Comparison of ENCODE assay signal across 8 cellular contexts in the genomic region with DNA sequence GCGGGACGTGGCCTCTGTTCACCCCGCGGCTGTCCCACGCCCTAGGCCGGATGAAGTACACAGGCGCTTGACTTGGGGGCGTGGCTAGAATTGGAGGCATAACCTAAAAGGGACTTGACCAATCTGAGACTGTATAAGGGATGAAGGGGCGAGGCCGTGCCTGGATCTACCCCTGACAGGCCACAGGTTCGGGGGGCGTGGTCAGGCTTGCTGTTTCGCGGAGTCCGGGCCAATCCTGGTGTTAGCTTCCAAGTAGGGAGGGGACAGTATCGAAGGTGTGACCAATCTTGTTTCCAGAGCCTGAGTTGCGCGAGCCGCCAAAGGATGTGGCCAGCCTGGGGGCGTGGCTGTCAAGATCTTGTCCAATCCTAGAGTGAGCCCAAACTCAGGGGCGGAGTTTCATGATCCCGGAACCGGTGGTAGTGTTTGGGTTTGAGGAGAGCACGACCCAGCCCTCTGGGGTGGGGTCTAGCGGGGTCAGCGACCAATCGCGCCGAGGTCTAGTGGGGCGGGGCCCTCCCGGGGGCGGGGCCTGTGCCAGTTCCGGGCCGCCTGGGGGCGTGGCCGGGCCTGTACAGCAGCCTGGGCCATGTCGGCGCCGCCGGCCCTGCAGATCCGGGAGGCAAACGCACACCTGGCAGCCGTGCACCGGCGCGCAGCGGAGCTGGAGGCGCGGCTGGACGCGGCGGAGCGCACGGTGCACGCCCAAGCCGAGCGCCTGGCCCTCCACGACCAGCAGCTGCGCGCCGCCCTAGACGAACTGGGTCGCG.
DNase-seq lines count a peak whose midpoint lies in the region; ATAC-seq lines count a peak whose summit lies in the region.

A gene with protein sequence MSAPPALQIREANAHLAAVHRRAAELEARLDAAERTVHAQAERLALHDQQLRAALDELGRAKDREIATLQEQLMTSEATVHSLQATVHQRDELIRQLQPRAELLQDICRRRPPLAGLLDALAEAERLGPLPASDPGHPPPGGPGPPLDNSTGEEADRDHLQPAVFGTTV (plus strand): TSS at position 571 of the 770 bp plus-strand sequence. CDS start 19 bp downstream, at position 590.

- ATAC-seq in GM19043 (IDR thresholded peaks at IDR 0.05; ENCODE audit: low read depth, unreplicated experiment) (peak; percentile 77), HG03354 (IDR thresholded peaks at IDR 0.05; ENCODE audit: poor library complexity, severe bottlenecking, unreplicated experiment) (peak; percentile 80)
- ATAC-seq in activated CD4-positive, CD25-positive, alpha-beta regulatory T cell treated with anti-CD3 and anti-CD28 coated beads, Interleukin-2, amount 50 U/mL, for 24 hours, result peak; percentile 82 to 86

- DNase-seq in AG20443 (ENCODE audit: low spot score) (peak; percentile 99), NCI-H446 (lab: John Stamatoyannopoulos, UW) (peak; percentile 100), cerebellar nuclear complex (lab: John Stamatoyannopoulos, UW) (peak; percentile 96), islet precursor cell (peak; percentile 100)
- peak; percentile 100 for DNase-seq in stimulated activated CD4-positive, alpha-beta T cell treated with anti-CD3 and anti-CD28 coated beads, Interleukin-12 subunit alpha, Interleukin-12 subunit beta, amount 100 ng/mL, for 4 hours

Comparison
In these comparisons a context has a peak if more than half of its experiments do, and no peak if none do; other contexts are left out.
1. Peak in every context shown above with its lines: DNase-seq and ATAC-seq.